ENCODE assay signal across 14 cellular contexts in genomic region chr5:142433526-142434321, GRCh38.
A peak's percentile ranks its signal among the peaks of the same experiment; 100 is the strongest.
DNase-seq lines count a peak whose midpoint lies in the region; ATAC-seq and TF ChIP-seq lines count a peak whose summit lies in the region.
"Had no signal": no experiment of that assay in that cellular context is flagged by ENCODE, and none has a peak within 500 bp of the region (broad histone marks: within the 10 kb centered on the region; RNA-seq: fewer than 3 reads in every experiment).

No MANE protein-coding gene starts in this region.

- no peaks in the 10 kb centered on the region for H3K9me3 Mint-ChIP-seq in T-helper 1 cell treated with Interleukin-12 subunit alpha and Interleukin-12 subunit beta and Interleukin-4 antibody, amounts not matched to agents 30 μg/mL and 1 μg/mL, for 36 hours

- H3K36me3 ChIP-seq in SJSA1 (no peaks in the 10 kb centered on the region), osteoblast (ENCODE audit: insufficient read depth, low read length) (no peaks in the 10 kb centered on the region)

- peaks cover 4% of the 10 kb centered on the region for H3K36me3 Mint-ChIP-seq in T-helper 1 cell treated with Interleukin-12 subunit alpha and Interleukin-12 subunit beta and Interleukin-4 antibody, amounts not matched to agents 30 μg/mL and 1 μg/mL, for 36 hours (ENCODE audit: low read depth)

- H3K4me1 ChIP-seq in SJSA1 (replicated peaks) (peaks cover 40% of the 10 kb centered on the region), osteoblast (ENCODE audit: insufficient read depth, low read length) (peaks cover 11% of the 10 kb centered on the region)

- peak overlapping the region; percentile 96 for H3K27ac ChIP-seq in SJSA1
- H3K27ac ChIP-seq in osteoblast (ENCODE audit: low read depth, low read length), result peak overlapping the region; percentile 61
- H3K27ac ChIP-seq: 22Rv1, epithelial cell of prostate had no signal

- H3K4me3 Mint-ChIP-seq in T-helper 1 cell treated with Interleukin-12 subunit alpha and Interleukin-12 subunit beta and Interleukin-4 antibody, amounts not matched to agents 30 μg/mL and 1 μg/mL, for 36 hours, result peak overlapping the region; percentile 33

- DNase-seq in T-helper 1 cell (no peak), SJSA1 (ENCODE audit: low read depth in 1 of 2, low spot score in 2 of 2) (peak; percentile 91 to 96), fibroblast of gingiva (ENCODE audit: low read depth) (peak; percentile 9), osteoblast (ENCODE audit: insufficient read length, low spot score, missing footprints) (peak; percentile 66), epidermal melanocyte (ENCODE audit: insufficient read length, low spot score) (no peak)
- DNase-seq: aorta, GOT3, NCI-H1092, NCI-H526 treated with DMSO at 0.1 percent for 48 hours had no signal

- H3K9me3 ChIP-seq in SJSA1 (replicated peaks), result no peaks in the 10 kb centered on the region
- no peaks in the 10 kb centered on the region for H3K9me3 ChIP-seq in osteoblast (ENCODE audit: low read depth, low read length)

- H3K4me3 ChIP-seq in SJSA1 (no peak overlapping the region), osteoblast (ENCODE audit: insufficient read depth, low read length) (peak overlapping the region; percentile 20)

- H3K27ac Mint-ChIP-seq in T-helper 1 cell treated with Interleukin-12 subunit alpha and Interleukin-12 subunit beta and Interleukin-4 antibody, amounts not matched to agents 30 μg/mL and 1 μg/mL, for 36 hours, result no peak overlapping the region

- ATAC-seq in GM19397 (IDR thresholded peaks at IDR 0.05; ENCODE audit: unreplicated experiment) (no peak), HG03571 (IDR thresholded peaks at IDR 0.05; ENCODE audit: unreplicated experiment) (no peak)

- H3K4me2 ChIP-seq in osteoblast (ENCODE audit: insufficient read depth, low read length), result peak overlapping the region; percentile 46

- no peaks in the 10 kb centered on the region for H3K27me3 ChIP-seq in SJSA1 (replicated peaks)
- no peaks in the 10 kb centered on the region for H3K27me3 ChIP-seq in osteoblast (ENCODE audit: insufficient read depth, low read length)

- H3K79me2 ChIP-seq in osteoblast (ENCODE audit: insufficient read depth, low read length), result no peaks in the 10 kb centered on the region

- H3K27me3 Mint-ChIP-seq in T-helper 1 cell treated with Interleukin-12 subunit alpha and Interleukin-12 subunit beta and Interleukin-4 antibody, amounts not matched to agents 30 μg/mL and 1 μg/mL, for 36 hours (ENCODE audit: low read depth), result peaks cover 3% of the 10 kb centered on the region

- no peak for TF ChIP-seq CTCF in osteoblast (IDR thresholded peaks at IDR 0.05; ENCODE audit: extremely low read depth, low read depth, low read length)

- no peaks in the 10 kb centered on the region for H4K20me1 ChIP-seq in osteoblast (ENCODE audit: insufficient read depth, low read length)

- peaks cover 45% of the 10 kb centered on the region for H3K4me1 Mint-ChIP-seq in T-helper 1 cell treated with Interleukin-12 subunit alpha and Interleukin-12 subunit beta and Interleukin-4 antibody, amounts not matched to agents 30 μg/mL and 1 μg/mL, for 36 hours (ENCODE audit: low read depth)

- peak overlapping the region; percentile 84 for H2AFZ ChIP-seq in osteoblast (ENCODE audit: low read length)

Comparison
In these comparisons a context has a peak if more than half of its experiments do, and no peak if none do; other contexts are left out.
1. DNase-seq: peak in SJSA1 (2 of 2), fibroblast of gingiva (single experiment) and osteoblast (single experiment); none in T-helper 1 cell (0 of 5) and epidermal melanocyte (single experiment).